ENCODE assay signal across 13 cellular contexts in the genomic region with DNA sequence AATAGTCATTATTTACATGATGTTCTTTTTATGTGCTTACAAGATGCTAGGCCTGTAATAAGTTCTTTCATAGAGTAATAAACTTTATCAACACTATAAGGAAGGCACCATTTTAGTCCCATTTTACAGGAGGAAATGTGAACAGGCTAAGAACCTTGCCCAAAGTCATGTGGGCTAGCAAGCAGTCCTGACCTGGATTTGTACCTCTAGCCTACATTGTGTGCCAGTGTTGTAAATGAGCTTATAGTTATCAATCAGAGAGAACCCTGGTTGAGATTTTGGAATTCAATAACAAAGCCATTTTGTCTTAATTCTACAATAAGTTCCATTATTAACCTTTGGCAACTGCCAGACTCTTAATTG. TPM values are rescaled to one million over a fixed set of nuclear protein-coding genes. Genes with fewer than 3 reads are reported as not detected.
DNase-seq lines count a peak whose midpoint lies in the region; ATAC-seq and TF ChIP-seq lines count a peak whose summit lies in the region.
"Had no signal": no experiment of that assay in that cellular context is flagged by ENCODE, and none has a peak within 500 bp of the region (broad histone marks: within the 10 kb centered on the region; RNA-seq: fewer than 3 reads in every experiment).

No MANE protein-coding gene starts in this region.

- H3K56ac ChIP-seq in mesendoderm (ENCODE audit: low read length) = no peak overlapping the region

- peak overlapping the region; percentile 36 to 65 for H3K27ac Mint-ChIP-seq in natural killer cell
- H3K27ac Mint-ChIP-seq in natural killer cell treated with Interleukin-12 subunit alpha and Interleukin-12 subunit beta and Interleukin-15 and Interleukin-18, amount 100 ng/mL, for 72 hours = no peak overlapping the region
- peak overlapping the region; percentile 11 for H3K27ac Mint-ChIP-seq in activated T-helper 2 cell treated with anti-CD3 and anti-CD28 coated beads, Interferon-gamma antibody, Interleukin-2, Interleukin-4, amounts not matched to agents 10 μg/mL and 5 μg/mL and 100 μg/mL, durations not matched to agents 14 hours and 24 hours and 36 hours

- H3K79me2 ChIP-seq in mesendoderm (ENCODE audit: control insufficient read depth, insufficient read depth, low read length) = no peaks in the 10 kb centered on the region

- peaks cover 5 to 16% of the 10 kb centered on the region in 2 donors for H3K4me1 Mint-ChIP-seq in natural killer cell
- H3K4me1 Mint-ChIP-seq in natural killer cell treated with Interleukin-12 subunit alpha and Interleukin-12 subunit beta and Interleukin-15 and Interleukin-18, amount 100 ng/mL, for 72 hours (ENCODE audit: low read depth in 2 of 2) = peaks cover 19 to 31% of the 10 kb centered on the region in 2 donors
- peaks cover 15% of the 10 kb centered on the region for H3K4me1 Mint-ChIP-seq in activated T-helper 2 cell treated with anti-CD3 and anti-CD28 coated beads, Interferon-gamma antibody, Interleukin-2, Interleukin-4, amounts not matched to agents 10 μg/mL and 5 μg/mL and 100 μg/mL, durations not matched to agents 14 hours and 24 hours and 36 hours (ENCODE audit: low read depth)

- H3K36me3 ChIP-seq in mesendoderm (ENCODE audit: control insufficient read depth, insufficient read depth, low read length) = peaks cover 4% of the 10 kb centered on the region
- H3K36me3 ChIP-seq in lower lobe of right lung = peaks cover 38% of the 10 kb centered on the region

- peak overlapping the region; percentile 3 for H3K27ac ChIP-seq in mesendoderm (ENCODE audit: low read depth, low read length)
- no peak overlapping the region for H3K27ac ChIP-seq in lower lobe of right lung
- H3K27ac ChIP-seq: tibial artery had no signal

- H2AK5ac ChIP-seq in mesendoderm (ENCODE audit: low read length) = no peak overlapping the region

- no peak overlapping the region for H3K9ac ChIP-seq in mesendoderm (ENCODE audit: low read length)

- no peak overlapping the region for H3K4ac ChIP-seq in mesendoderm (ENCODE audit: low read depth, low read length)

- H3K4me3 Mint-ChIP-seq in natural killer cell = no peak overlapping the region
- no peak overlapping the region for H3K4me3 Mint-ChIP-seq in natural killer cell treated with Interleukin-12 subunit alpha and Interleukin-12 subunit beta and Interleukin-15 and Interleukin-18, amount 100 ng/mL, for 72 hours
- no peak overlapping the region for H3K4me3 Mint-ChIP-seq in activated T-helper 2 cell treated with anti-CD3 and anti-CD28 coated beads, Interferon-gamma antibody, Interleukin-2, Interleukin-4, amounts not matched to agents 10 μg/mL and 5 μg/mL and 100 μg/mL, durations not matched to agents 14 hours and 24 hours and 36 hours (ENCODE audit: low read depth)

- no peak overlapping the region for H2BK120ac ChIP-seq in mesendoderm (ENCODE audit: low read depth, low read length)

- H3K4me1 ChIP-seq in mesendoderm (ENCODE audit: control insufficient read depth, low read depth, low read length) = peaks cover 2% of the 10 kb centered on the region
- H3K4me1 ChIP-seq in lower lobe of right lung = peaks cover 23% of the 10 kb centered on the region
- H3K4me1 ChIP-seq: tibial artery had no signal

- H3K23ac ChIP-seq in mesendoderm (ENCODE audit: low read length) = no peak overlapping the region

- no peaks in the 10 kb centered on the region for H3K27me3 Mint-ChIP-seq in natural killer cell (ENCODE audit: low read depth in 2 of 2)
- no peaks in the 10 kb centered on the region for H3K27me3 Mint-ChIP-seq in natural killer cell treated with Interleukin-12 subunit alpha and Interleukin-12 subunit beta and Interleukin-15 and Interleukin-18, amount 100 ng/mL, for 72 hours
- H3K27me3 Mint-ChIP-seq in activated T-helper 2 cell treated with anti-CD3 and anti-CD28 coated beads, Interferon-gamma antibody, Interleukin-2, Interleukin-4, amounts not matched to agents 10 μg/mL and 5 μg/mL and 100 μg/mL, durations not matched to agents 14 hours and 24 hours and 36 hours (ENCODE audit: low read depth) = no peaks in the 10 kb centered on the region

- H3K79me1 ChIP-seq in mesendoderm (ENCODE audit: low read length) = peaks cover 2% of the 10 kb centered on the region

- no peak overlapping the region for H4K5ac ChIP-seq in mesendoderm (ENCODE audit: low read length)

- no peaks in the 10 kb centered on the region for H3K9me3 Mint-ChIP-seq in natural killer cell
- no peaks in the 10 kb centered on the region for H3K9me3 Mint-ChIP-seq in natural killer cell treated with Interleukin-12 subunit alpha and Interleukin-12 subunit beta and Interleukin-15 and Interleukin-18, amount 100 ng/mL, for 72 hours
- H3K9me3 Mint-ChIP-seq in activated T-helper 2 cell treated with anti-CD3 and anti-CD28 coated beads, Interferon-gamma antibody, Interleukin-2, Interleukin-4, amounts not matched to agents 10 μg/mL and 5 μg/mL and 100 μg/mL, durations not matched to agents 14 hours and 24 hours and 36 hours = no peaks in the 10 kb centered on the region

- H2BK15ac ChIP-seq in mesendoderm (replicated peaks; ENCODE audit: low read depth) = no peak overlapping the region

- no peak overlapping the region for H2BK5ac ChIP-seq in mesendoderm (ENCODE audit: low read length)

- intact Hi-C loops in natural killer cell (cut with micrococcal nuclease) (no loop called here), lower lobe of right lung (cut with DNase I) (no loop called here)
- intact Hi-C loops in activated T-helper 2 cell treated with anti-CD3 and anti-CD28 coated beads, Interferon-gamma antibody, Interleukin-2, Interleukin-4, amounts not matched to agents 10 μg/mL and 5 μg/mL and 100 μg/mL, durations not matched to agents 14 hours and 24 hours and 36 hours (cut with micrococcal nuclease) = no loop called here

- no peak for DNase-seq in natural killer cell
- DNase-seq in natural killer cell treated with Interleukin-12 subunit alpha and Interleukin-12 subunit beta and Interleukin-15 and Interleukin-18, amount 100 ng/mL, for 72 hours (ENCODE audit: low spot score) = no peak
- no peak for DNase-seq in activated T-helper 2 cell treated with anti-CD3 and anti-CD28 coated beads, Interferon-gamma antibody, Interleukin-2, Interleukin-4, amounts not matched to agents 10 μg/mL and 5 μg/mL and 100 μg/mL, durations not matched to agents 14 hours and 24 hours and 36 hours (ENCODE audit: low spot score)
- DNase-seq in mesendoderm = no peak
- DNase-seq in lower lobe of right lung = no peak
- no peak for DNase-seq in NCI-H345 treated with DMSO at 0.1 percent for 48 hours (lab: John Stamatoyannopoulos, UW; ENCODE audit: unreplicated experiment)
- DNase-seq in NCI-H345 (lab: John Stamatoyannopoulos, UW) = no peak
- DNase-seq in NK-92 treated with Interleukin-12 subunit alpha and Interleukin-12 subunit beta, amount 100 ng/mL, for 24 hours (lab: John Stamatoyannopoulos, UW) = no peak
- DNase-seq: Karpas-422, kidney, NCI-H2227 treated with DMSO at 0.1 percent for 48 hours, tibial artery had no signal

- ATAC-seq in natural killer cell (no peak), lower lobe of right lung (no peak)
- ATAC-seq in natural killer cell treated with Interleukin-12 subunit alpha and Interleukin-12 subunit beta and Interleukin-15 and Interleukin-18, amount 100 ng/mL, for 72 hours = no peak

- TF ChIP-seq CTCF in natural killer cell (IDR thresholded peaks at IDR 0.05) (no peak), lower lobe of right lung (IDR thresholded peaks at IDR 0.05) (no peak)

- H3K18ac ChIP-seq in mesendoderm (ENCODE audit: low read length) = no peak overlapping the region

- no peaks in the 10 kb centered on the region for H3K9me3 ChIP-seq in lower lobe of right lung
- H3K9me3 ChIP-seq: tibial artery had no signal

- H3K27me3 ChIP-seq in mesendoderm (ENCODE audit: insufficient read depth, low read length, poor library complexity) = no peaks in the 10 kb centered on the region
- no peaks in the 10 kb centered on the region for H3K27me3 ChIP-seq in lower lobe of right lung (ENCODE audit: low read depth)
- H3K27me3 ChIP-seq: tibial artery had no signal

- H3K4me2 ChIP-seq in mesendoderm (ENCODE audit: low read length) = no peak overlapping the region

- no peak overlapping the region for H4K8ac ChIP-seq in mesendoderm (ENCODE audit: low read depth, low read length)

- peaks cover 3% of the 10 kb centered on the region for H3K36me3 Mint-ChIP-seq in natural killer cell
- H3K36me3 Mint-ChIP-seq in natural killer cell treated with Interleukin-12 subunit alpha and Interleukin-12 subunit beta and Interleukin-15 and Interleukin-18, amount 100 ng/mL, for 72 hours = peaks cover 36% of the 10 kb centered on the region
- H3K36me3 Mint-ChIP-seq in activated T-helper 2 cell treated with anti-CD3 and anti-CD28 coated beads, Interferon-gamma antibody, Interleukin-2, Interleukin-4, amounts not matched to agents 10 μg/mL and 5 μg/mL and 100 μg/mL, durations not matched to agents 14 hours and 24 hours and 36 hours (ENCODE audit: low read depth) = peaks cover 49% of the 10 kb centered on the region

- H3K4me3 ChIP-seq in mesendoderm (ENCODE audit: low read length) = no peak overlapping the region
- no peak overlapping the region for H3K4me3 ChIP-seq in lower lobe of right lung
- H3K4me3 ChIP-seq: tibial artery had no signal

RNA-seq across cellular contexts. Expression of a gene that starts 6.7 kb away (rescaled TPM):
- total RNA-seq in natural killer cell (10 to 100 TPM; 21.4 to 38.9 (median 37.6) TPM), lower lobe of right lung (8.3 TPM)
- 10 to 100 TPM; 13.1 to 22.6 TPM for total RNA-seq in natural killer cell treated with Interleukin-12 subunit alpha and Interleukin-12 subunit beta and Interleukin-15 and Interleukin-18, amount 100 ng/mL, for 72 hours
- total RNA-seq in activated T-helper 2 cell treated with anti-CD3 and anti-CD28 coated beads, Interferon-gamma antibody, Interleukin-2, Interleukin-4, amounts not matched to agents 10 μg/mL and 5 μg/mL and 100 μg/mL, durations not matched to agents 14 hours and 24 hours and 36 hours = 9.8 and 11.3 TPM in 2 replicates
- polyA plus RNA-seq in mesendoderm (2013, experiment 1 of 2) = 8.1 TPM
- polyA plus RNA-seq in mesendoderm (2013, experiment 2 of 2) = 7.0 TPM

RNA-seq across cellular contexts. Expression of a gene that starts 37.6 kb away (rescaled TPM):
- total RNA-seq in natural killer cell (100 to 1,000 TPM; 236 to 273 (median 259) TPM), lower lobe of right lung (210 TPM)
- 1,000 to 10,000 TPM in 1 of 2 donors, 100 to 1,000 TPM in 1; 665 to 1,039 TPM for total RNA-seq in natural killer cell treated with Interleukin-12 subunit alpha and Interleukin-12 subunit beta and Interleukin-15 and Interleukin-18, amount 100 ng/mL, for 72 hours
- total RNA-seq in activated T-helper 2 cell treated with anti-CD3 and anti-CD28 coated beads, Interferon-gamma antibody, Interleukin-2, Interleukin-4, amounts not matched to agents 10 μg/mL and 5 μg/mL and 100 μg/mL, durations not matched to agents 14 hours and 24 hours and 36 hours = 687 and 692 TPM in 2 replicates
- 345 TPM for polyA plus RNA-seq in mesendoderm (2013, experiment 1 of 2)
- polyA plus RNA-seq in mesendoderm (2013, experiment 2 of 2) = 347 TPM

RNA-seq across cellular contexts. Expression of a gene that starts 45.7 kb away (rescaled TPM):
- total RNA-seq in natural killer cell (100 to 1,000 TPM; 234 to 328 (median 257) TPM), lower lobe of right lung (3.6 TPM)
- total RNA-seq in natural killer cell treated with Interleukin-12 subunit alpha and Interleukin-12 subunit beta and Interleukin-15 and Interleukin-18, amount 100 ng/mL, for 72 hours = 100 to 1,000 TPM; 234 to 437 TPM
- 40.4 and 40.6 TPM in 2 replicates for total RNA-seq in activated T-helper 2 cell treated with anti-CD3 and anti-CD28 coated beads, Interferon-gamma antibody, Interleukin-2, Interleukin-4, amounts not matched to agents 10 μg/mL and 5 μg/mL and 100 μg/mL, durations not matched to agents 14 hours and 24 hours and 36 hours
- polyA plus RNA-seq in mesendoderm (2013, experiment 1 of 2) = 0.01 TPM
- polyA plus RNA-seq in mesendoderm (2013, experiment 2 of 2) = 0.04 TPM
- total RNA-seq: epithelial cell of proximal tubule had no signal

Comparison
In these comparisons a context has a peak if more than half of its experiments do, and no peak if none do; other contexts are left out.
1. H3K27ac Mint-ChIP-seq: peak in natural killer cell (2 of 2) and activated T-helper 2 cell treated with anti-CD3 and anti-CD28 coated beads, Interferon-gamma antibody, Interleukin-2, Interleukin-4, amounts not matched to agents 10 μg/mL and 5 μg/mL and 100 μg/mL, durations not matched to agents 14 hours and 24 hours and 36 hours (single experiment); none in natural killer cell treated with Interleukin-12 subunit alpha and Interleukin-12 subunit beta and Interleukin-15 and Interleukin-18, amount 100 ng/mL, for 72 hours (0 of 2).